ENCODE assay signal across 26 cellular contexts in the genomic region with DNA sequence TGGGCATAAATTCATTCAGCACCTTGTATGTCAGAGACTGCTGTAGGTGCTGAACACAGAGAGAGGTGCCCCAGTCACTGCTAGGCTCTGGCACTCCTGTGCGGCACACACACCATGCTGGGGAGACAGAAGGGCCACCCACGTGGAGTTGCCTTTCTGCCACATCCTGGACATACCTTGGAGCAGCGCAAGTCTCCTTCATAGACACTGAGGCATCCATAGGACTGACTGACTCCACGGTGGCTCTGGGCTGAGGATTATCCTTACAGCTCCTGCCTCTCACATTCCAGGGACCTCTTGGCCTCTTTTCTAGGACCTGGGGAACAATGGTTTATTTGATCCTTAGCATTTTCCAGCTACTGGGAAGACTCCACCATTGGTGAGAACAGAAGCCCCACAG.
"Had no signal": no experiment of that assay in that cellular context is flagged by ENCODE, and none has a peak within 500 bp of the region (broad histone marks: within the 10 kb centered on the region; RNA-seq: fewer than 3 reads in every experiment).

No MANE protein-coding gene starts in this region.

- ATAC-seq: heart right ventricle; left colon; left ventricle myocardium superior; lower lobe of right lung; natural killer cell; sciatic nerve; stimulated activated naive CD8-positive, alpha-beta T cell treated with anti-CD3 and anti-CD28 coated beads, Interleukin-15, amount 100 ng/mL, for 72 hours; upper lobe of right lung had no signal

- H3K4me1 ChIP-seq: esophagus squamous epithelium, heart right ventricle, lower lobe of right lung, parathyroid adenoma, right atrium auricular region, suprapubic skin, transverse colon, upper lobe of right lung, uterus had no signal

- H3K27ac ChIP-seq: esophagus squamous epithelium, heart right ventricle, lower lobe of right lung, parathyroid adenoma, right atrium auricular region, suprapubic skin, transverse colon, upper lobe of right lung, uterus had no signal

- H3K9me3 ChIP-seq: lower lobe of right lung, upper lobe of right lung, uterus had no signal

- H3K27me3 ChIP-seq: dorsolateral prefrontal cortex, right atrium auricular region, transverse colon, uterus had no signal

- H3K4me3 ChIP-seq: dorsolateral prefrontal cortex, esophagus squamous epithelium, heart right ventricle, lower lobe of right lung, right atrium auricular region, smooth muscle cell, suprapubic skin, transverse colon, upper lobe of right lung, uterus had no signal

- H3K36me3 ChIP-seq: esophagus squamous epithelium, heart right ventricle, lower lobe of right lung, right atrium auricular region, suprapubic skin, transverse colon, upper lobe of right lung, uterus had no signal

- DNase-seq: effector CD8-positive, alpha-beta T cell; esophagus squamous epithelium; foreskin melanocyte; glutamatergic neuron; heart right ventricle; hippocampal formation; kidney glomerular epithelial cell; left colon; left ventricle myocardium superior; lower lobe of right lung; natural killer cell; stimulated activated CD4-positive, alpha-beta T cell treated with anti-CD3 and anti-CD28 coated beads, Interleukin-12 subunit alpha, Interleukin-12 subunit beta, amount 100 ng/mL, for 4 hours; stimulated activated CD4-positive, alpha-beta T cell treated with anti-CD3 and anti-CD28 coated beads, Interleukin-1b, Interleukin-23, amount 100 ng/mL, for 48 hours; stimulated activated CD4-positive, alpha-beta T cell treated with anti-CD3 and anti-CD28 coated beads, Interleukin-4, amount 100 ng/mL, for 1 hour; stimulated activated CD8-positive, alpha-beta memory T cell treated with anti-CD3 and anti-CD28 coated beads, Interleukin-4, amount 100 ng/mL, for 48 hours; stimulated activated naive CD4-positive, alpha-beta T cell; stimulated activated naive CD8-positive, alpha-beta T cell treated with anti-CD3 and anti-CD28 coated beads, Interleukin-15, amount 100 ng/mL, for 72 hours; transverse colon; upper lobe of right lung; uterus had no signal
